20 cellular contexts compared by ENCODE assay signal in the genomic region with DNA sequence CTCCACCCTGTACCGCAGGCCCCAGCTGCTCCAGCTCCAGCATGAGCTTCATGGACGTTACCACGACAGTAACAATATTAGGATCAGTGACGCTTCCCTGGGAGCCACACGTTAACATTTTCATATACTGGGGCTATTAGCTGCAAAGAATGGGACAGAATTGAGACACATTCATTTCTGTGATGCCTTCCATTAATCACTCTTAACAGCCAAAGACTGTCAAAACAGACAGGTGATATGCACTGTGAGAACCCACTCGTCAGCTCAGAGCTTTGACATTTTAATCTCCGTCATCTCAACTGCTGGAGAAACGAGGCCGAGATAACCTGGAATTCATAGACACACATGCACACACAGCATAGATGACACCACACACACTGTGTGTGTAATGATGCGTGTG.
"Had no signal": no experiment of that assay in that cellular context is flagged by ENCODE, and none has a peak within 500 bp of the region (broad histone marks: within the 10 kb centered on the region; RNA-seq: fewer than 3 reads in every experiment).

No MANE protein-coding gene starts in this region.

- H3K36me3 Mint-ChIP-seq: natural killer cell treated with Interleukin-12 subunit alpha and Interleukin-12 subunit beta and Interleukin-15 and Interleukin-18, amount 100 ng/mL, for 72 hours; stimulated activated naive B cell treated with anti-CD40 and anti-IgM and Interleukin-4, amounts not matched to agents 10 μg/mL and 1 μg/mL and 100 μg/mL, for 72 hours had no signal

- ATAC-seq: gastrocnemius medialis; left lung; natural killer cell treated with Interleukin-12 subunit alpha and Interleukin-12 subunit beta and Interleukin-15 and Interleukin-18, amount 100 ng/mL, for 72 hours; stimulated activated naive CD8-positive, alpha-beta T cell treated with anti-CD3 and anti-CD28 coated beads, Interleukin-15, amount 100 ng/mL, for 72 hours; upper lobe of right lung had no signal

- DNase-seq: cortex of kidney; dorsolateral prefrontal cortex; effector CD8-positive, alpha-beta T cell; gastrocnemius medialis; glutamatergic neuron; left lung; mesenchymal stem cell; midbrain; sigmoid colon; stimulated activated CD4-positive, alpha-beta T cell treated with anti-CD3 and anti-CD28 coated beads, Interleukin-2, amount 100 ng/mL, for 24 hours; stimulated activated CD4-positive, alpha-beta T cell treated with anti-CD3 and anti-CD28 coated beads, Interleukin-4, amount 100 ng/mL, for 4 hours; stimulated activated naive B cell treated with anti-CD40 and anti-IgM and Interleukin-4, amounts not matched to agents 10 μg/mL and 1 μg/mL and 100 μg/mL, for 72 hours; stimulated activated naive CD8-positive, alpha-beta T cell treated with anti-CD3 and anti-CD28 coated beads, Interleukin-15, amount 100 ng/mL, for 72 hours; testis; upper lobe of right lung had no signal

- H3K36me3 ChIP-seq: esophagus muscularis mucosa, gastrocnemius medialis, left lung, sigmoid colon, tibial nerve, upper lobe of right lung had no signal

- H3K4me3 ChIP-seq: dorsolateral prefrontal cortex, esophagus muscularis mucosa, gastrocnemius medialis, left lung, lung, sigmoid colon, skin epidermis, testis, tibial nerve, upper lobe of right lung had no signal

- H3K27me3 ChIP-seq: gastrocnemius medialis, left lung, sigmoid colon, testis, tibial nerve, upper lobe of right lung had no signal

- H3K9me3 ChIP-seq: gastrocnemius medialis, sigmoid colon, testis, upper lobe of right lung had no signal

- H3K9me3 Mint-ChIP-seq: natural killer cell treated with Interleukin-12 subunit alpha and Interleukin-12 subunit beta and Interleukin-15 and Interleukin-18, amount 100 ng/mL, for 72 hours; stimulated activated naive B cell treated with anti-CD40 and anti-IgM and Interleukin-4, amounts not matched to agents 10 μg/mL and 1 μg/mL and 100 μg/mL, for 72 hours; stimulated activated naive CD8-positive, alpha-beta T cell treated with anti-CD3 and anti-CD28 coated beads, Interleukin-15, amount 100 ng/mL, for 72 hours had no signal

- H3K27ac Mint-ChIP-seq: natural killer cell treated with Interleukin-12 subunit alpha and Interleukin-12 subunit beta and Interleukin-15 and Interleukin-18, amount 100 ng/mL, for 72 hours; stimulated activated naive B cell treated with anti-CD40 and anti-IgM and Interleukin-4, amounts not matched to agents 10 μg/mL and 1 μg/mL and 100 μg/mL, for 72 hours; stimulated activated naive CD8-positive, alpha-beta T cell treated with anti-CD3 and anti-CD28 coated beads, Interleukin-15, amount 100 ng/mL, for 72 hours had no signal

- H3K4me3 Mint-ChIP-seq: natural killer cell treated with Interleukin-12 subunit alpha and Interleukin-12 subunit beta and Interleukin-15 and Interleukin-18, amount 100 ng/mL, for 72 hours; stimulated activated naive B cell treated with anti-CD40 and anti-IgM and Interleukin-4, amounts not matched to agents 10 μg/mL and 1 μg/mL and 100 μg/mL, for 72 hours; stimulated activated naive CD8-positive, alpha-beta T cell treated with anti-CD3 and anti-CD28 coated beads, Interleukin-15, amount 100 ng/mL, for 72 hours had no signal

- H3K4me1 Mint-ChIP-seq: stimulated activated naive B cell treated with anti-CD40 and anti-IgM and Interleukin-4, amounts not matched to agents 10 μg/mL and 1 μg/mL and 100 μg/mL, for 72 hours; stimulated activated naive CD8-positive, alpha-beta T cell treated with anti-CD3 and anti-CD28 coated beads, Interleukin-15, amount 100 ng/mL, for 72 hours had no signal

- H3K27ac ChIP-seq: dorsolateral prefrontal cortex, esophagus muscularis mucosa, gastrocnemius medialis, left lung, sigmoid colon, skin epidermis, testis, tibial nerve, upper lobe of right lung had no signal
